Comparison of ENCODE assay signal across 1 cellular context in genomic region chr12:6180300-6181051, GRCh38.
TF ChIP-seq lines count a peak whose summit lies in the region.

No MANE protein-coding gene starts in this region.

TF ChIP-seq in HepG2, 621 proteins besides CTCF, POLR2A, EP300 and RAD21 (continued from another document and continues in another):
- TF ChIP-seq ZNF564 (CRISPR knock-in tag; IDR thresholded peaks at IDR 0.05) (no peak), GABPB1 (CRISPR knock-in tag; IDR thresholded peaks at IDR 0.05) (peak; percentile 64), FOSL1 (CRISPR knock-in tag; IDR thresholded peaks at IDR 0.05; ENCODE audit: borderline replicate concordance) (peak; percentile 36; the same call in 1 of the 2 replicates), MEIS2 (CRISPR knock-in tag; IDR thresholded peaks at IDR 0.05) (peak; percentile 28; the same call in 1 of the 2 replicates), ZFP90 (CRISPR knock-in tag; IDR thresholded peaks at IDR 0.05; ENCODE audit: borderline replicate concordance) (0 out of 2 replicates have a peak, but pooled peaks have one; percentile 27), ZFY (CRISPR knock-in tag; IDR thresholded peaks at IDR 0.05) (peak; percentile 35; the same call in 1 of the 2 replicates), KLF11 (CRISPR knock-in tag; IDR thresholded peaks at IDR 0.05) (no peak), POLR2AphosphoS5 (IDR thresholded peaks at IDR 0.05; ENCODE audit: low read depth, low read length) (no peak), TBP (CRISPR knock-in tag; IDR thresholded peaks at IDR 0.05) (no peak), SNAPC5 (CRISPR knock-in tag; IDR thresholded peaks at IDR 0.05; ENCODE audit: borderline replicate concordance) (no peak), E2F2 (CRISPR knock-in tag; IDR thresholded peaks at IDR 0.05; ENCODE audit: borderline replicate concordance) (0 out of 2 replicates have a peak, but pooled peaks have one; percentile 25), SP140L (CRISPR knock-in tag; IDR thresholded peaks at IDR 0.05; ENCODE audit: borderline replicate concordance) (no peak), ZNF232 (CRISPR knock-in tag; IDR thresholded peaks at IDR 0.05; ENCODE audit: borderline replicate concordance) (0 out of 2 replicates have a peak, but pooled peaks have one; percentile 14), ZNF160 (CRISPR knock-in tag; IDR thresholded peaks at IDR 0.05) (0 out of 2 replicates have a peak, but pooled peaks have one; percentile 29), CHCHD3 (CRISPR knock-in tag; IDR thresholded peaks at IDR 0.05) (0 out of 2 replicates have a peak, but pooled peaks have one; percentile 30), RFX3 (CRISPR knock-in tag; IDR thresholded peaks at IDR 0.05) (no peak), MED1 (CRISPR knock-in tag; IDR thresholded peaks at IDR 0.05) (peak; percentile 57), MXD4 (CRISPR knock-in tag; IDR thresholded peaks at IDR 0.05) (no peak), NR2F6 (IDR thresholded peaks at IDR 0.05) (peak; percentile 86), NR2F6 (CRISPR knock-in tag; IDR thresholded peaks at IDR 0.05) (peak; percentile 94), ZNF790 (CRISPR knock-in tag; IDR thresholded peaks at IDR 0.05; ENCODE audit: borderline replicate concordance) (no peak), GLI4 (CRISPR knock-in tag; IDR thresholded peaks at IDR 0.05; ENCODE audit: borderline replicate concordance) (no peak), ARID5B (CRISPR knock-in tag; IDR thresholded peaks at IDR 0.05) (peak; percentile 45; the same call in 1 of the 2 replicates), ELF3 (CRISPR knock-in tag; IDR thresholded peaks at IDR 0.05) (peak; percentile 45), ZNF687 (CRISPR knock-in tag; IDR thresholded peaks at IDR 0.05) (peak; percentile 92), AHR (CRISPR knock-in tag; IDR thresholded peaks at IDR 0.05) (0 out of 2 replicates have a peak, but pooled peaks have one; percentile 28), ZNF572 (CRISPR knock-in tag; IDR thresholded peaks at IDR 0.05) (peak; percentile 77; the same call in 1 of the 2 replicates), ZHX1 (CRISPR knock-in tag; IDR thresholded peaks at IDR 0.05; ENCODE audit: low read depth) (no peak), BORCS8-MEF2B (CRISPR knock-in tag; IDR thresholded peaks at IDR 0.05) (no peak), ZNF460 (CRISPR knock-in tag; IDR thresholded peaks at IDR 0.05; ENCODE audit: borderline replicate concordance) (no peak), HNRNPLL (IDR thresholded peaks at IDR 0.05; ENCODE audit: low read depth, low read length, poor library complexity, severe bottlenecking) (peak; percentile 38), ZBED4 (CRISPR knock-in tag; IDR thresholded peaks at IDR 0.05; ENCODE audit: borderline replicate concordance) (no peak), SRSF1 (optimal IDR thresholded peaks at IDR 0.05; ENCODE audit: low read depth, low read length) (no peak), AKNA (CRISPR knock-in tag; IDR thresholded peaks at IDR 0.05; ENCODE audit: borderline replicate concordance) (no peak)
